In genomic region chr6:15312500-15312899, GRCh38 we compare ENCODE assay signal across 12 cellular contexts.
DNase-seq lines count a peak whose midpoint lies in the region; ATAC-seq and TF ChIP-seq lines count a peak whose summit lies in the region.
"Had no signal": no experiment of that assay in that cellular context is flagged by ENCODE, and none has a peak within 500 bp of the region (broad histone marks: within the 10 kb centered on the region; RNA-seq: fewer than 3 reads in every experiment).

No MANE protein-coding gene starts in this region.

- peak overlapping the region; percentile 15 for H3K4me2 ChIP-seq in smooth muscle cell

- intact Hi-C loops in activated CD4-positive, alpha-beta T cell treated with anti-CD3 and anti-CD28 coated beads for 36 hours (cut with DNase I, micrococcal nuclease), result no loop called here

- H3K27ac Mint-ChIP-seq in activated CD4-positive, alpha-beta T cell treated with anti-CD3 and anti-CD28 coated beads for 36 hours, result peak overlapping the region; percentile 66
- peak overlapping the region; percentile 83 for H3K27ac Mint-ChIP-seq in endothelial cell (ENCODE audit: unreplicated experiment)

- H3K27me3 ChIP-seq in RWPE2 (ENCODE audit: insufficient read depth, poor library complexity, severe bottlenecking) (no peaks in the 10 kb centered on the region), smooth muscle cell (ENCODE audit: low read depth) (no peaks in the 10 kb centered on the region), SJCRH30 (no peaks in the 10 kb centered on the region)
- H3K27me3 ChIP-seq: colonic mucosa had no signal

- TF ChIP-seq CTCF in RWPE2 (IDR thresholded peaks at IDR 0.05; ENCODE audit: poor library complexity, severe bottlenecking), result no peak
- TF ChIP-seq CTCF in endothelial cell (IDR thresholded peaks at IDR 0.05; ENCODE audit: unreplicated experiment), result no peak
- no peak for TF ChIP-seq CTCF in smooth muscle cell (IDR thresholded peaks at IDR 0.05; ENCODE audit: borderline replicate concordance, insufficient read depth, poor library complexity, severe bottlenecking)

- H3F3A ChIP-seq in smooth muscle cell (ENCODE audit: low read depth), result no peaks in the 10 kb centered on the region

- H3K4me1 ChIP-seq in RWPE2 (ENCODE audit: insufficient read depth, poor library complexity, severe bottlenecking) (no peaks in the 10 kb centered on the region), smooth muscle cell (ENCODE audit: low read depth) (peaks cover 28% of the 10 kb centered on the region), SJCRH30 (peaks cover 5% of the 10 kb centered on the region; the same call in 1 of the 2 replicates)

- peaks cover 45% of the 10 kb centered on the region for H3K36me3 Mint-ChIP-seq in activated CD4-positive, alpha-beta T cell treated with anti-CD3 and anti-CD28 coated beads for 36 hours (ENCODE audit: low read depth)
- no peaks in the 10 kb centered on the region for H3K36me3 Mint-ChIP-seq in endothelial cell (ENCODE audit: low read depth, unreplicated experiment)

- 60% methylated on average over 3 of the region's 3 CpGs for WGBS in smooth muscle cell (ENCODE audit: low lambda C conversion rate)

- no peaks in the 10 kb centered on the region for H3K27me3 Mint-ChIP-seq in activated CD4-positive, alpha-beta T cell treated with anti-CD3 and anti-CD28 coated beads for 36 hours
- H3K27me3 Mint-ChIP-seq in endothelial cell (ENCODE audit: unreplicated experiment), result peaks cover 3% of the 10 kb centered on the region

- DNase-seq in activated CD4-positive, alpha-beta T cell treated with anti-CD3 and anti-CD28 coated beads for 36 hours, result no peak
- DNase-seq in activated CD4-positive, alpha-beta T cell treated with anti-CD3 and anti-CD28 coated beads, Interleukin-2, amount 50 U/mL, for 4 hours, result no peak
- DNase-seq in RWPE2 (ENCODE audit: low spot score), result no peak
- DNase-seq in endothelial cell (ENCODE audit: low spot score), result no peak
- no peak for DNase-seq in smooth muscle cell (lab: John Stamatoyannopoulos, UW; ENCODE audit: unreplicated experiment)
- DNase-seq in OCI-M1 (lab: John Stamatoyannopoulos, UW), result no peak
- DNase-seq in SJCRH30, result no peak
- DNase-seq: colonic mucosa; left cardiac atrium; NCI-H1436 treated with DMSO at 0.1 percent for 48 hours; stimulated activated CD4-positive, alpha-beta T cell treated with anti-CD3 and anti-CD28 coated beads, Interleukin-12 subunit alpha, Interleukin-12 subunit beta, amount 100 ng/mL, for 4 hours had no signal

- H3K4me3 Mint-ChIP-seq in activated CD4-positive, alpha-beta T cell treated with anti-CD3 and anti-CD28 coated beads for 36 hours, result peak overlapping the region; percentile 0
- H3K4me3 Mint-ChIP-seq in endothelial cell (ENCODE audit: unreplicated experiment), result peak overlapping the region; percentile 4

- H3K9ac ChIP-seq in smooth muscle cell (ENCODE audit: low read depth), result no peak overlapping the region

- no peak overlapping the region for H2AFZ ChIP-seq in smooth muscle cell (ENCODE audit: low read depth)

- H3K4me1 Mint-ChIP-seq in activated CD4-positive, alpha-beta T cell treated with anti-CD3 and anti-CD28 coated beads for 36 hours, result peaks cover 90% of the 10 kb centered on the region
- H3K4me1 Mint-ChIP-seq in endothelial cell (ENCODE audit: unreplicated experiment), result peaks cover 52% of the 10 kb centered on the region

- peak; percentile 58 for ATAC-seq in activated CD4-positive, alpha-beta T cell treated with anti-CD3 and anti-CD28 coated beads for 36 hours
- ATAC-seq in RWPE2 (ENCODE audit: low read depth) (peak; percentile 58; the same call in 2 of the 3 replicates), GM21515 (IDR thresholded peaks at IDR 0.05; ENCODE audit: unreplicated experiment) (no peak)

- H3K79me2 ChIP-seq in smooth muscle cell (ENCODE audit: low read depth), result peaks cover 86% of the 10 kb centered on the region

- H3K9me3 Mint-ChIP-seq in activated CD4-positive, alpha-beta T cell treated with anti-CD3 and anti-CD28 coated beads for 36 hours (ENCODE audit: low read depth), result no peaks in the 10 kb centered on the region
- H3K9me3 Mint-ChIP-seq in endothelial cell (ENCODE audit: unreplicated experiment), result no peaks in the 10 kb centered on the region

- H3K4me3 ChIP-seq in RWPE2 (ENCODE audit: severe bottlenecking), result no peak overlapping the region
- H3K4me3 ChIP-seq in smooth muscle cell, result no peak overlapping the region
- no peak overlapping the region for H3K4me3 ChIP-seq in SJCRH30
- H3K4me3 ChIP-seq: colonic mucosa had no signal

- CTCF ChIA-PET in activated CD4-positive, alpha-beta T cell treated with anti-CD3 and anti-CD28 coated beads for 36 hours (lab: Charles Lee), result interaction anchor here (2.0 kb wide), 1 partner anchor 8 kb away, joined by 6 read pairs; no protein-coding TSS in a partner anchor

- H3K36me3 ChIP-seq in RWPE2 (ENCODE audit: low read depth) (no peaks in the 10 kb centered on the region), smooth muscle cell (ENCODE audit: low read depth) (no peaks in the 10 kb centered on the region), SJCRH30 (no peaks in the 10 kb centered on the region)
- H3K36me3 ChIP-seq: colonic mucosa had no signal

- no peaks in the 10 kb centered on the region for H3K9me3 ChIP-seq in RWPE2 (ENCODE audit: severe bottlenecking)
- no peaks in the 10 kb centered on the region for H3K9me3 ChIP-seq in smooth muscle cell (replicated peaks; ENCODE audit: low read depth)
- H3K9me3 ChIP-seq in SJCRH30 (replicated peaks), result no peaks in the 10 kb centered on the region
- H3K9me3 ChIP-seq: colonic mucosa had no signal

- H3K27ac ChIP-seq in RWPE2 (ENCODE audit: poor library complexity, severe bottlenecking), result no peak overlapping the region
- peak overlapping the region; percentile 22 for H3K27ac ChIP-seq in smooth muscle cell (ENCODE audit: low read depth)
- H3K27ac ChIP-seq in SJCRH30, result no peak overlapping the region
- H3K27ac ChIP-seq: colonic mucosa had no signal

- POLR2A ChIA-PET in activated CD4-positive, alpha-beta T cell treated with anti-CD3 and anti-CD28 coated beads for 36 hours (lab: Charles Lee), result no interaction called here

- H4K20me1 ChIP-seq in smooth muscle cell (ENCODE audit: low read depth), result peaks cover 100% of the 10 kb centered on the region
